In the genomic region with DNA sequence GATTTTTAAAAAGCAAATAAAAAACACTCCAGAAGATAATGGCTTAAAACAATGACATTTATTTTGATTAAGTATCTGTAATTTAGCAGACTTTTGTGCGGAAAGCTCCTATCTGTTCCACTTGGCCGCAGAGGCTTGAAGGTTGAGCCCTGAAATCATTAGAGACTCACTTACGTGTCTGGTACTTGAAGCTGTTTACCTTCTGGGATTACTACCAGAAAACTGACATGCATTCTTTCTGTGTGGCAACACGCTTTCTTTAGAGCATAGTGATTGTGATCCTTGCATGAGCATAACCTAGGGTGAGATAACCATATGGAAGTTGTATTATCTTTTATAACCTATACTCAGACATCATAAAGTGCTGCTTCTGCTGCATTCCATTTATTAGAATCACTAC, we compare ENCODE assay signal across 22 cellular contexts.
A peak's percentile ranks its signal among the peaks of the same experiment; 100 is the strongest.
DNase-seq lines count a peak whose midpoint lies in the region; ATAC-seq and TF ChIP-seq lines count a peak whose summit lies in the region.
"Had no signal": no experiment of that assay in that cellular context is flagged by ENCODE, and none has a peak within 500 bp of the region (broad histone marks: within the 10 kb centered on the region; RNA-seq: fewer than 3 reads in every experiment).

No MANE protein-coding gene starts in this region.

- H3K4me1 ChIP-seq in lower lobe of right lung (no peaks in the 10 kb centered on the region), adrenal gland (replicated peaks in 1 of 2) (no peaks in the 10 kb centered on the region)
- H3K4me1 ChIP-seq: prostate gland had no signal

- H3K27ac ChIP-seq in lower lobe of right lung = no peak overlapping the region
- no peak overlapping the region for H3K27ac ChIP-seq in adrenal gland
- H3K27ac ChIP-seq: HL-60, prostate gland, transverse colon had no signal

- H3K4me3 ChIP-seq in lower lobe of right lung (no peak overlapping the region), adrenal gland (no peak overlapping the region)
- H3K4me3 ChIP-seq: prostate gland, transverse colon had no signal

- TF ChIP-seq POLR2A in adrenal gland (IDR thresholded peaks at IDR 0.05) = no peak

- ATAC-seq in lower lobe of right lung = peak; percentile 32 to 81
- ATAC-seq: activated T-helper 17 cell treated with anti-CD3 and anti-CD28 coated beads, Interleukin-2, amount 50 U/mL, for 72 hours; HepG2; stimulated activated naive CD8-positive, alpha-beta T cell treated with anti-CD3 and anti-CD28 coated beads, Interleukin-15, amount 100 ng/mL, for 72 hours had no signal

- 49 to 61% (median 59%) methylated on average over 4 of the region's 4 CpGs for WGBS in adrenal gland, 4 donors

- H3K27me3 ChIP-seq in lower lobe of right lung (ENCODE audit: low read depth) = no peaks in the 10 kb centered on the region
- H3K27me3 ChIP-seq in adrenal gland = no peaks in the 10 kb centered on the region
- H3K27me3 ChIP-seq: transverse colon had no signal

- intact Hi-C loops in lower lobe of right lung (cut with DNase I) = no loop called here
- intact Hi-C loops in adrenal gland (cut with DNase I) = no loop called here

- TF ChIP-seq CTCF in lower lobe of right lung (IDR thresholded peaks at IDR 0.05) = no peak
- no peak for TF ChIP-seq CTCF in adrenal gland (IDR thresholded peaks at IDR 0.05)

- no peaks in the 10 kb centered on the region for H3K36me3 ChIP-seq in lower lobe of right lung
- H3K36me3 ChIP-seq in adrenal gland (replicated peaks in 1 of 2) = no peaks in the 10 kb centered on the region
- H3K36me3 ChIP-seq: prostate gland, transverse colon had no signal

- DNase-seq in NCI-H1105 (lab: John Stamatoyannopoulos, UW) = peak; percentile 90
- DNase-seq in NCI-H2171 (lab: John Stamatoyannopoulos, UW) = peak; percentile 35
- DNase-seq in NCI-H748 treated with DMSO at 0.1 percent for 48 hours (lab: John Stamatoyannopoulos, UW) = peak; percentile 38
- DNase-seq in lower lobe of right lung = no peak
- DNase-seq in epidermal melanocyte (ENCODE audit: insufficient read length, low spot score) = no peak
- DNase-seq in adrenal gland = no peak
- no peak for DNase-seq in C1 segment of cervical spinal cord (lab: John Stamatoyannopoulos, UW)
- no peak for DNase-seq in NOMO-1 treated with DMSO at 0.1 percent for 48 hours (lab: John Stamatoyannopoulos, UW; ENCODE audit: unreplicated experiment)
- DNase-seq: activated B cell treated with CpG ODN at 0.5 μM for 24 hours; activated CD4-positive, alpha-beta T cell treated with anti-CD3 and anti-CD28 coated beads, Interleukin-2, amount 50 U/mL, for 4 hours; activated CD8-positive, alpha-beta memory T cell treated with anti-CD3 and anti-CD28 coated beads, Interleukin-2, amount 50 U/mL, for 4 hours; dermis blood vessel endothelial cell; mammary epithelial cell; NCI-H1048; OCI-M1; stimulated activated naive CD8-positive, alpha-beta T cell treated with anti-CD3 and anti-CD28 coated beads, Interleukin-15, amount 100 ng/mL, for 72 hours; T-helper 9 cell; transverse colon had no signal

- H3K9me3 ChIP-seq in lower lobe of right lung (peaks cover 6% of the 10 kb centered on the region), adrenal gland (replicated peaks in 1 of 3) (no peaks in the 10 kb centered on the region)
- H3K9me3 ChIP-seq: prostate gland, transverse colon had no signal

Comparison
In these comparisons a context has a peak if more than half of its experiments do, and no peak if none do; other contexts are left out.
1. DNase-seq: peak in NCI-H1105 (single experiment), NCI-H2171 (single experiment) and NCI-H748 treated with DMSO at 0.1 percent for 48 hours (single experiment); none in lower lobe of right lung (single experiment), epidermal melanocyte (single experiment), adrenal gland (0 of 7), C1 segment of cervical spinal cord (0 of 14) and NOMO-1 treated with DMSO at 0.1 percent for 48 hours (single experiment).